Comparison of ENCODE assay signal across 8 cellular contexts in the genomic region with DNA sequence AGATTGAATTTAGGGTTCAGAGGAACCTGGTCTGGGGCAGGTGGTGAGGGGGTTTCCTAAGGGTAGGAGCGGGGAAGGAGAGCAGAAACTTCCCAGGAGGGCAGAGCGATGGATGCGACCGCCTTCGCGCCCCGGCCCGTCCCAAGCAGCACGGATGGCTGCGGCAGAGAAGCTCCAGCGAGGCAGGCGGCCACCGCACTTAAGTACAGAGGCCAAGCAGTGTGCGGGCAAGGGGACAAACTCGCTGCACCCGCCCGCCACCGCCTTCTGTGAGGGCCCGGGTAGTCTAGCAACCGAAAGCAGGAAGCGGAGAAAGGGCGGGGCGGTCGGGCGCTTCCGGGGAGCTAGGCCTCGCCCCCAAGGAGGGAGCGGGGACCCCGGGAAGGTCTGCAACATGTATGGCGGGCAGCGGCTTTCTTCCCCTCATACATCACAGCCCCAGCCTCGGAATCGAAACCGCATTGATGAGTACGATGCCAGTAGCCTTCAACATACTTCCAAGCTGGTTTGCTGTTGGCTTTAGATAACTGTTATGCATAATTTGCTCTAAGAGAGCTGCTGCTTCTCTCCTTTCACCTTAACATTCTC. TPM values are rescaled to one million over a fixed set of nuclear protein-coding genes. Genes with fewer than 3 reads are reported as not detected.
DNase-seq lines count a peak whose midpoint lies in the region; ATAC-seq lines count a peak whose summit lies in the region.

A gene with protein sequence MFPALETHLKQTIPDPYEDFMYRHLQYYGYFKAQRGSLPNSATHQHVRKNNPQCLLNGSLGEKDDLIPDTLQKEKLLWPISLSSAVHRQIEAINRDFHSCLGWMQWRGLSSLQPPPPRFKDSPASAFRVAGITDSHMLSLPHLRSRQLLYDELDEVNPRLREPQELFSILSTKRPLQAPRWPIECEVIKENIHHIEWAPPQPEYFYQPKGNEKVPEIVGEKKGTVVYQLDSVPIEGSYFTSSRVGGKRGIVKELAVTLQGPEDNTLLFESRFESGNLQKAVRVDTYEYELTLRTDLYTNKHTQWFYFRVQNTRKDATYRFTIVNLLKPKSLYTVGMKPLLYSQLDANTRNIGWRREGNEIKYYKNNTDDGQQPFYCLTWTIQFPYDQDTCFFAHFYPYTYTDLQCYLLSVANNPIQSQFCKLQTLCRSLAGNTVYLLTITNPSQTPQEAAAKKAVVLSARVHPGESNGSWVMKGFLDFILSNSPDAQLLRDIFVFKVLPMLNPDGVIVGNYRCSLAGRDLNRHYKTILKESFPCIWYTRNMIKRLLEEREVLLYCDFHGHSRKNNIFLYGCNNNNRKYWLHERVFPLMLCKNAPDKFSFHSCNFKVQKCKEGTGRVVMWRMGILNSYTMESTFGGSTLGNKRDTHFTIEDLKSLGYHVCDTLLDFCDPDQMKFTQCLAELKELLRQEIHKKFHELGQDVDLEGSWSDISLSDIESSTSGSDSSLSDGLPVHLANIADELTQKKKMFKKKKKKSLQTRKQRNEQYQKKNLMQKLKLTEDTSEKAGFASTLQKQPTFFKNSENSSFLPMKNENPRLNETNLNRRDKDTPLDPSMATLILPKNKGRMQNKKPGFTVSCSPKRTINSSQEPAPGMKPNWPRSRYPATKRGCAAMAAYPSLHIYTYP (minus strand): TSS at position 288 of the 588 bp plus-strand sequence. CDS start 719 bp downstream, outside the sequence.

- H3K79me1 ChIP-seq in neuronal stem cell (ENCODE audit: low read depth, low read length) = no peaks in the 10 kb centered on the region

- H4K91ac ChIP-seq in neuronal stem cell (ENCODE audit: low read depth, low read length, poor library complexity) = no peak within 1 kb of the TSS

- peaks cover 12 to 48% of the 10 kb centered on the region in 2 donors for H3K36me3 ChIP-seq in neuronal stem cell (replicated peaks in 1 of 2; ENCODE audit: control insufficient read depth in 2 of 2, insufficient read depth in 2 of 2, low read length in 2 of 2)

- H3K18ac ChIP-seq in neuronal stem cell (ENCODE audit: low read length) = peak within 1 kb of the TSS; percentile 94

- peak within 1 kb of the TSS; percentile 39 for H3K27ac ChIP-seq in neuronal stem cell (replicated peaks; ENCODE audit: low read length)

- H2AK5ac ChIP-seq in neuronal stem cell (ENCODE audit: low read depth, low read length) = no peak within 1 kb of the TSS

- H3K9ac ChIP-seq in neuronal stem cell (ENCODE audit: low read depth, low read length, poor library complexity) = peak within 1 kb of the TSS; percentile 89

- H4K8ac ChIP-seq in neuronal stem cell (ENCODE audit: low read depth, low read length) = no peak within 1 kb of the TSS

- no peak within 1 kb of the TSS for H2BK5ac ChIP-seq in neuronal stem cell (ENCODE audit: low read length)

- no peak within 1 kb of the TSS for H3K14ac ChIP-seq in neuronal stem cell (ENCODE audit: low read length)

- peak within 1 kb of the TSS; percentile 81 for H3K23ac ChIP-seq in neuronal stem cell (ENCODE audit: low read depth, low read length, poor library complexity)

- DNase-seq in DMS114 treated with DMSO at 0.1 percent for 48 hours (lab: John Stamatoyannopoulos, UW; ENCODE audit: unreplicated experiment) = peak; percentile 56
- DNase-seq in HuH-7 (ENCODE audit: low spot score) = peak; percentile 74
- DNase-seq in RPMI7951 (ENCODE audit: low read depth) = peak; percentile 74
- DNase-seq in activated gamma-delta T cell (lab: John Stamatoyannopoulos, UW) = peak; percentile 77
- DNase-seq in foreskin melanocyte = peak; percentile 52
- DNase-seq in neuronal stem cell (ENCODE audit: low spot score) = peak; percentile 51
- DNase-seq in stromal cell of bone marrow (ENCODE audit: low read depth) = peak; percentile 39

- no peaks in the 10 kb centered on the region for H3K9me3 ChIP-seq in neuronal stem cell (replicated peaks in 1 of 2; ENCODE audit: control insufficient read depth in 2 of 2, insufficient read depth in 1 of 2, low read depth in 1 of 2, low read length in 2 of 2)

- H3K4me2 ChIP-seq in neuronal stem cell (ENCODE audit: insufficient read depth, low read length, poor library complexity, severe bottlenecking) = peak within 1 kb of the TSS; percentile 75

- H3K4ac ChIP-seq in neuronal stem cell (ENCODE audit: low read length) = no peak within 1 kb of the TSS

- H3K4me1 ChIP-seq in neuronal stem cell (ENCODE audit: control insufficient read depth in 2 of 2, insufficient read depth in 1 of 2, low read depth in 1 of 2, low read length in 2 of 2) = peaks cover 4% of the 10 kb centered on the region in 2 donors

- peak; percentile 95 for ATAC-seq in GM21515 (IDR thresholded peaks at IDR 0.05; ENCODE audit: unreplicated experiment)

- no peak within 1 kb of the TSS for H2BK15ac ChIP-seq in neuronal stem cell (ENCODE audit: low read length)

- WGBS in neuronal stem cell (ENCODE audit: extremely low coverage in 2 of 2, insufficient read length in 2 of 2, insufficient replicate concordance in 1 of 2), 2 donors = no CpG with 5 or more reads among the region's 35 CpGs

- no peak within 1 kb of the TSS for H2BK120ac ChIP-seq in neuronal stem cell (ENCODE audit: low read depth, low read length)

- H2AFZ ChIP-seq in neuronal stem cell (ENCODE audit: low read length) = no peak within 1 kb of the TSS

- no peaks in the 10 kb centered on the region for H3K27me3 ChIP-seq in neuronal stem cell (ENCODE audit: control insufficient read depth in 3 of 3, insufficient read depth in 3 of 3, low read depth in 1 of 3, low read length in 3 of 3)

- H2BK12ac ChIP-seq in neuronal stem cell (ENCODE audit: low read length) = no peak within 1 kb of the TSS

- H3K4me3 ChIP-seq in neuronal stem cell (ENCODE audit: low read length in 2 of 2) = peak within 1 kb of the TSS in 1 of 2 donors; percentile 85

RNA-seq across cellular contexts. Expression of the gene that starts here (rescaled TPM):
- 0.29 and 0.48 TPM in 2 replicates for total RNA-seq in RPMI7951 (2014; rRNA removed; shearing (Covaris generic))
- 5.8 TPM for polyA plus RNA-seq in neuronal stem cell (2013, experiment 1 of 2)
- 5.3 TPM for polyA plus RNA-seq in neuronal stem cell (2013, experiment 2 of 2)

Comparison
In these comparisons a context has a peak if more than half of its experiments do, and no peak if none do; other contexts are left out.
1. Peak in DNase-seq in RPMI7951; RNA of the gene not detected or under 1 TPM.